13 cellular contexts compared by ENCODE assay signal in genomic region chr6:160509610-160510009, GRCh38.
DNase-seq lines count a peak whose midpoint lies in the region; ATAC-seq and TF ChIP-seq lines count a peak whose summit lies in the region.
"Had no signal": no experiment of that assay in that cellular context is flagged by ENCODE, and none has a peak within 500 bp of the region (broad histone marks: within the 10 kb centered on the region; RNA-seq: fewer than 3 reads in every experiment).

No MANE protein-coding gene starts in this region.

- no peak overlapping the region for H2BK15ac ChIP-seq in mesenchymal stem cell (ENCODE audit: low read depth, poor library complexity, severe bottlenecking)

- no peak for ATAC-seq in GM21515 (IDR thresholded peaks at IDR 0.05; ENCODE audit: unreplicated experiment)
- ATAC-seq: CD8-positive, alpha-beta T cell had no signal

- DNase-seq in RPMI7951 (ENCODE audit: low read depth) = peak; percentile 14
- no peak for DNase-seq in immature natural killer cell
- DNase-seq in mesenchymal stem cell = peak; percentile 15
- no peak for DNase-seq in progenitor cell of endocrine pancreas (ENCODE audit: low spot score, unreplicated experiment)
- no peak for DNase-seq in midbrain (lab: John Stamatoyannopoulos, UW)
- DNase-seq in NCI-H446 treated with DMSO at 0.1 percent for 48 hours (lab: John Stamatoyannopoulos, UW) = no peak
- DNase-seq: CD8-positive, alpha-beta T cell; COR-L47; GF-D8; GOT3; H9 had no signal

- H3K27ac ChIP-seq in mesenchymal stem cell (ENCODE audit: low read length, poor library complexity, severe bottlenecking) = no peak overlapping the region

- peaks cover 0 to 4% (median 0%) of the 10 kb centered on the region in 6 donors for H3K9me3 Mint-ChIP-seq in immature natural killer cell
- H3K9me3 Mint-ChIP-seq in progenitor cell of endocrine pancreas (ENCODE audit: low read depth) = peaks cover 10% of the 10 kb centered on the region
- H3K9me3 Mint-ChIP-seq: CD8-positive, alpha-beta T cell had no signal

- H3K4me1 ChIP-seq in mesenchymal stem cell (ENCODE audit: control insufficient read depth, insufficient read depth, low read depth, low read length) = no peaks in the 10 kb centered on the region

- peak overlapping the region in 3 of 5 donors; percentile 20 to 59 (median 47) for H3K4me3 Mint-ChIP-seq in immature natural killer cell
- H3K4me3 Mint-ChIP-seq in progenitor cell of endocrine pancreas (ENCODE audit: low read depth) = no peak overlapping the region
- H3K4me3 Mint-ChIP-seq: CD14-positive monocyte; CD8-positive, alpha-beta T cell; H9 had no signal

- H4K91ac ChIP-seq in mesenchymal stem cell (ENCODE audit: low read length) = no peak overlapping the region

- H3K4me1 Mint-ChIP-seq in immature natural killer cell (peaks cover 38 to 56% of the 10 kb centered on the region in 2 donors), progenitor cell of endocrine pancreas (ENCODE audit: low read depth) (peaks cover 5% of the 10 kb centered on the region)
- H3K4me1 Mint-ChIP-seq: CD14-positive monocyte had no signal

- no peak overlapping the region for H2BK120ac ChIP-seq in mesenchymal stem cell (ENCODE audit: low read depth, low read length)

- H2BK5ac ChIP-seq in mesenchymal stem cell (ENCODE audit: low read depth, low read length, poor library complexity, severe bottlenecking) = no peak overlapping the region

- no peak overlapping the region for H3K14ac ChIP-seq in mesenchymal stem cell (ENCODE audit: low read length in 2 of 2)

- H3K79me1 ChIP-seq in mesenchymal stem cell (replicated peaks; ENCODE audit: low read length, poor library complexity, severe bottlenecking) = no peaks in the 10 kb centered on the region

- no peak overlapping the region for H3K4ac ChIP-seq in mesenchymal stem cell (ENCODE audit: low read depth in 1 of 2, low read length in 2 of 2)

- TF ChIP-seq CTCF in progenitor cell of endocrine pancreas (IDR thresholded peaks at IDR 0.05; ENCODE audit: unreplicated experiment) = no peak

- WGBS in mesenchymal stem cell = 84% methylated on average over 2 of the region's 2 CpGs

- H3K36me3 Mint-ChIP-seq in immature natural killer cell (peaks cover 10 to 27% (median 13%) of the 10 kb centered on the region in 3 donors), progenitor cell of endocrine pancreas (ENCODE audit: insufficient read depth) (no peaks in the 10 kb centered on the region)
- H3K36me3 Mint-ChIP-seq: CD14-positive monocyte; CD8-positive, alpha-beta T cell had no signal

- H4K8ac ChIP-seq in mesenchymal stem cell (ENCODE audit: low read length) = peak overlapping the region; percentile 70

- no peak overlapping the region for H3K4me2 ChIP-seq in mesenchymal stem cell (ENCODE audit: low read length, poor library complexity, severe bottlenecking)

- H3K4me3 ChIP-seq in mesenchymal stem cell (ENCODE audit: insufficient read depth in 1 of 2, low read depth in 1 of 2, low read length in 2 of 2) = no peak overlapping the region

- H2AFZ ChIP-seq in mesenchymal stem cell (ENCODE audit: low read depth, low read length) = no peak overlapping the region

- no peak overlapping the region for H2AK5ac ChIP-seq in mesenchymal stem cell (ENCODE audit: low read length, severe bottlenecking)

- no peak overlapping the region for H3K9ac ChIP-seq in mesenchymal stem cell (ENCODE audit: low read length)

- peak overlapping the region; percentile 7 to 69 for H2BK12ac ChIP-seq in mesenchymal stem cell (ENCODE audit: low read length in 2 of 2)

- no peaks in the 10 kb centered on the region for H3K27me3 ChIP-seq in mesenchymal stem cell (ENCODE audit: control insufficient read depth in 1 of 2, insufficient read depth in 1 of 2, low read length in 2 of 2)

- H3K18ac ChIP-seq in mesenchymal stem cell (ENCODE audit: low read depth in 1 of 2, low read length in 2 of 2) = peak overlapping the region; percentile 52 to 85

- H3K9me3 ChIP-seq in mesenchymal stem cell (ENCODE audit: control insufficient read depth, low read length) = peaks cover under 1% of the 10 kb centered on the region

- H3K27ac Mint-ChIP-seq in immature natural killer cell = peak overlapping the region; percentile 73 to 80 (median 78)
- no peak overlapping the region for H3K27ac Mint-ChIP-seq in progenitor cell of endocrine pancreas
- H3K27ac Mint-ChIP-seq: CD14-positive monocyte; CD8-positive, alpha-beta T cell; H9 had no signal

- H3K27me3 Mint-ChIP-seq in immature natural killer cell (ENCODE audit: low read depth in 3 of 3) = peaks cover 0 to 2% (median 0%) of the 10 kb centered on the region in 3 donors
- no peaks in the 10 kb centered on the region for H3K27me3 Mint-ChIP-seq in progenitor cell of endocrine pancreas

- H3K23ac ChIP-seq in mesenchymal stem cell (ENCODE audit: low read length in 2 of 2) = no peak overlapping the region

- no peaks in the 10 kb centered on the region for H3K36me3 ChIP-seq in mesenchymal stem cell (ENCODE audit: control insufficient read depth in 1 of 2, insufficient read depth in 2 of 2, low read depth in 1 of 2, low read length in 2 of 2)

Comparison
In these comparisons a context has a peak if more than half of its experiments do, and no peak if none do; other contexts are left out.
1. DNase-seq: peak in RPMI7951 (single experiment) and mesenchymal stem cell (single experiment); none in immature natural killer cell (0 of 3), progenitor cell of endocrine pancreas (single experiment), midbrain (single experiment) and NCI-H446 treated with DMSO at 0.1 percent for 48 hours (single experiment).